In the genomic region with DNA sequence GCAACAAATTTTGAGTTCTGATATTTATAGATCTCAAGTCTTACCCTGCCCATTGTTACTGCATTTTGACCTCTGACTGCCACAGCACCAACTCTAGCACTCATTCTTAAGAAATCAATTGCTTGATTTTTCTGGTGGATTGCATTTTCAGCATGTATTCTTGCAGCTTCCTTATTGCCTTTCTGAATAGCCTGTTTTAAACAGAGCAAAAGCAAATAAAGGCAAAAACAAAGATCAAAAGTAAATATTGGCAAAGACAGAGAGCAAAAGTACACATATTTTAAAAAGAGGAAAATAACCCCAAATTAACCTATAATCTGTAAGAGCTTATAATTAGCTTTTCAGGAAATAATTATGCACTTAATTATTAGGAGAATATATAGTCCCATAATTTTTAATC, we compare ENCODE assay signal across 17 cellular contexts.
DNase-seq lines count a peak whose midpoint lies in the region; ATAC-seq, FAIRE-seq and TF ChIP-seq lines count a peak whose summit lies in the region.
"Had no signal": no experiment of that assay in that cellular context is flagged by ENCODE, and none has a peak within 500 bp of the region (broad histone marks: within the 10 kb centered on the region; RNA-seq: fewer than 3 reads in every experiment).

No MANE protein-coding gene starts in this region.

- no peak for TF ChIP-seq RAD21 in HepG2 (CRISPR knock-in tag; IDR thresholded peaks at IDR 0.05)

- H3K4me2 ChIP-seq in HepG2 (ENCODE audit: low read depth, low read length) = no peak overlapping the region
- H3K4me2 ChIP-seq in hepatocyte = no peak overlapping the region

- H3K4me3 ChIP-seq in HepG2 (replicated peaks in 1 of 3; ENCODE audit: insufficient read depth in 1 of 3, low read depth in 2 of 3, low read length in 3 of 3) (no peak overlapping the region), right lobe of liver (no peak overlapping the region), pancreas (no peak overlapping the region), hepatocyte (no peak overlapping the region)
- H3K4me3 ChIP-seq: HAP-1 had no signal

- no peak overlapping the region for H3K9ac ChIP-seq in HepG2 (ENCODE audit: insufficient read depth, low read depth, low read length)

- intact Hi-C loops in HepG2 (cut with micrococcal nuclease; ENCODE audit: unreplicated experiment) = no loop called here
- intact Hi-C loops in right lobe of liver (cut with DNase I) = no loop called here
- intact Hi-C loops in pancreas (cut with DNase I) = no loop called here

- no peak overlapping the region for H2AFZ ChIP-seq in HepG2 (ENCODE audit: low read length)
- H2AFZ ChIP-seq in hepatocyte = no peak overlapping the region

- no peaks in the 10 kb centered on the region for H3K36me3 ChIP-seq in HepG2 (replicated peaks in 1 of 2; ENCODE audit: control insufficient read depth in 1 of 2, insufficient read depth in 2 of 2, low read length in 2 of 2)
- H3K36me3 ChIP-seq in right lobe of liver = no peaks in the 10 kb centered on the region
- H3K36me3 ChIP-seq in pancreas = no peaks in the 10 kb centered on the region
- H3K36me3 ChIP-seq in hepatocyte (replicated peaks; ENCODE audit: insufficient read depth, low read depth) = no peaks in the 10 kb centered on the region
- H3K36me3 ChIP-seq: HAP-1 had no signal

- POLR2A ChIA-PET in HepG2 (lab: Yijun Ruan, JAX) = no interaction called here

- H3K4me1 ChIP-seq in HepG2 (ENCODE audit: insufficient read depth, low read length) (peaks cover 7% of the 10 kb centered on the region; the same call in 1 of the 2 replicates), right lobe of liver (no peaks in the 10 kb centered on the region), pancreas (no peaks in the 10 kb centered on the region), hepatocyte (ENCODE audit: insufficient read depth) (no peaks in the 10 kb centered on the region)
- H3K4me1 ChIP-seq: HAP-1 had no signal

- peak; percentile 47; the same call in 2 of the 3 replicates for ATAC-seq in HepG2
- no peak for ATAC-seq in right lobe of liver
- ATAC-seq in pancreas = no peak

- in situ Hi-C loops in HepG2 (cut with HindIII; ENCODE audit: extremely low pct_ligation_motif_present, low pct_unique_long_range_greater_than_20kb) = no loop called here

- no peaks in the 10 kb centered on the region for H3K9me3 ChIP-seq in HepG2 (ENCODE audit: low read length)
- H3K9me3 ChIP-seq in right lobe of liver = no peaks in the 10 kb centered on the region
- H3K9me3 ChIP-seq in pancreas = no peaks in the 10 kb centered on the region
- H3K9me3 ChIP-seq in hepatocyte (ENCODE audit: low read depth) = no peaks in the 10 kb centered on the region
- H3K9me3 ChIP-seq: HAP-1 had no signal

- DNase-seq in HepG2 (ENCODE audit: low spot score) (peak; percentile 1), right lobe of liver (no peak), pancreas (no peak), ureter (ENCODE audit: low spot score) (no peak), hepatocyte (ENCODE audit: low spot score) (no peak)
- DNase-seq: 8988T; C1 segment of cervical spinal cord; Calu3; CD4-positive, alpha-beta memory T cell; COR-L47; DMS79 treated with DMSO at 0.1 percent for 48 hours; GOT3; HFFc6 had no signal

- no peaks in the 10 kb centered on the region for H4K20me1 ChIP-seq in HepG2 (ENCODE audit: insufficient read depth, low read length)
- H4K20me1 ChIP-seq in hepatocyte (ENCODE audit: insufficient read depth, poor library complexity, severe bottlenecking) = no peaks in the 10 kb centered on the region

- H3K27me3 ChIP-seq in HepG2 (ENCODE audit: control insufficient read depth in 1 of 2, insufficient read depth in 2 of 2, low read length in 2 of 2) (no peaks in the 10 kb centered on the region), right lobe of liver (peaks cover 0 to 9% of the 10 kb centered on the region in 2 donors), pancreas (peaks cover 0 to 5% (median 2%) of the 10 kb centered on the region in 4 donors), hepatocyte (no peaks in the 10 kb centered on the region)

- no peaks in the 10 kb centered on the region for H3K79me2 ChIP-seq in HepG2 (ENCODE audit: insufficient read depth, low read length)
- H3K79me2 ChIP-seq in hepatocyte = no peaks in the 10 kb centered on the region

- TF ChIP-seq CTCF in HepG2 (CRISPR knock-in tag; IDR thresholded peaks at IDR 0.05) = no peak
- TF ChIP-seq CTCF in right lobe of liver (IDR thresholded peaks at IDR 0.05) = no peak
- no peak for TF ChIP-seq CTCF in pancreas (IDR thresholded peaks at IDR 0.05)
- TF ChIP-seq CTCF in hepatocyte (IDR thresholded peaks at IDR 0.05; ENCODE audit: poor library complexity) = no peak

- TF ChIP-seq EP300 in HepG2 (IDR thresholded peaks at IDR 0.05; ENCODE audit: low read depth in 2 of 2, low read length in 2 of 2) (no peak), HepG2 (CRISPR knock-in tag; IDR thresholded peaks at IDR 0.05; ENCODE audit: borderline replicate concordance) (no peak)

- BruUV-seq in HepG2 (replicated peaks; lab: Mats Ljungman, UMichigan) = no TSS peak

- CTCF ChIA-PET in HepG2 (lab: Yijun Ruan, JAX; ENCODE audit: low intra/inter-chr PET ratio, low total read pairs) = no interaction called here

- no peaks in the 10 kb centered on the region for H3K9me2 ChIP-seq in hepatocyte (replicated peaks; ENCODE audit: insufficient read depth)

- TF ChIP-seq POLR2A in HepG2 (IDR thresholded peaks at IDR 0.05; ENCODE audit: insufficient read depth in 1 of 2, low read depth in 2 of 2, low read length in 2 of 2) (no peak), right lobe of liver (IDR thresholded peaks at IDR 0.05) (no peak)

- H3K27ac ChIP-seq in HepG2 (ENCODE audit: extremely low read length, insufficient read depth, low read length) (no peak overlapping the region), right lobe of liver (no peak overlapping the region), pancreas (no peak overlapping the region), hepatocyte (no peak overlapping the region)

- FAIRE-seq in HepG2 (lab: Jason Lieb, UNC) (no peak), colon (lab: Jason Lieb, UNC) (peak; percentile 10), pancreas (lab: Jason Lieb, UNC) (peak; percentile 76)
- FAIRE-seq: GM12892, H54 had no signal

TF ChIP-seq in HepG2, 621 proteins besides CTCF, POLR2A, EP300 and RAD21:
- TF ChIP-seq, protein P1, sequence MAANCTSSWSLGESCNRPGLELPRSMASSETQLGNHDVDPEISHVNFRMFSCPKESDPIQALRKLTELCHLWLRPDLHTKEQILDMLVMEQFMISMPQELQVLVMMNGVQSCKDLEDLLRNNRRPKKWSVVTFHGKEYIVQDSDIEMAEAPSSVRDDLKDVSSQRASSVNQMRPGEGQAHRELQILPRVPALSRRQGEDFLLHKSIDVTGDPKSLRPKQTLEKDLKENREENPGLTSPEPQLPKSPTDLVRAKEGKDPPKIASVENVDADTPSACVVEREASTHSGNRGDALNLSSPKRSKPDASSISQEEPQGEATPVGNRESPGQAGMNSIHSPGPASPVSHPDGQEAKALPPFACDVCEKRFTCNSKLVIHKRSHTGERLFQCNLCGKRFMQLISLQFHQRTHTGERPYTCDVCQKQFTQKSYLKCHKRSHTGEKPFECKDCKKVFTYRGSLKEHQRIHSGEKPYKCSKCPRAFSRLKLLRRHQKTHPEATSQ (CRISPR knock-in tag; IDR thresholded peaks at IDR 0.05; ENCODE audit: borderline replicate concordance) = no peak
- TF ChIP-seq BCL6 (CRISPR knock-in tag; IDR thresholded peaks at IDR 0.05) = peak; percentile 70
- TF ChIP-seq, protein P2, sequence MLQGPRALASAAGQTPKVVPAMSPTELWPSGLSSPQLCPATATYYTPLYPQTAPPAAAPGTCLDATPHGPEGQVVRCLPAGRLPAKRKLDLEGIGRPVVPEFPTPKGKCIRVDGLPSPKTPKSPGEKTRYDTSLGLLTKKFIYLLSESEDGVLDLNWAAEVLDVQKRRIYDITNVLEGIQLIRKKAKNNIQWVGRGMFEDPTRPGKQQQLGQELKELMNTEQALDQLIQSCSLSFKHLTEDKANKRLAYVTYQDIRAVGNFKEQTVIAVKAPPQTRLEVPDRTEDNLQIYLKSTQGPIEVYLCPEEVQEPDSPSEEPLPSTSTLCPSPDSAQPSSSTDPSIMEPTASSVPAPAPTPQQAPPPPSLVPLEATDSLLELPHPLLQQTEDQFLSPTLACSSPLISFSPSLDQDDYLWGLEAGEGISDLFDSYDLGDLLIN (CRISPR knock-in tag; IDR thresholded peaks at IDR 0.05; ENCODE audit: borderline replicate concordance) = no peak
- TF ChIP-seq SMC3 (IDR thresholded peaks at IDR 0.05; ENCODE audit: low read length) = no peak
- TF ChIP-seq SOX6 (IDR thresholded peaks at IDR 0.05) = no peak
- TF ChIP-seq SOX6 (CRISPR knock-in tag; IDR thresholded peaks at IDR 0.05) = peak; percentile 34; the same call in 1 of the 2 replicates
- 0 out of 2 replicates have a peak, but pooled peaks have one; percentile 18 for TF ChIP-seq HNF4A (CRISPR knock-in tag; IDR thresholded peaks at IDR 0.05)
- no peak for TF ChIP-seq TCF7 (IDR thresholded peaks at IDR 0.05; ENCODE audit: low read depth)
- TF ChIP-seq, protein P3, sequence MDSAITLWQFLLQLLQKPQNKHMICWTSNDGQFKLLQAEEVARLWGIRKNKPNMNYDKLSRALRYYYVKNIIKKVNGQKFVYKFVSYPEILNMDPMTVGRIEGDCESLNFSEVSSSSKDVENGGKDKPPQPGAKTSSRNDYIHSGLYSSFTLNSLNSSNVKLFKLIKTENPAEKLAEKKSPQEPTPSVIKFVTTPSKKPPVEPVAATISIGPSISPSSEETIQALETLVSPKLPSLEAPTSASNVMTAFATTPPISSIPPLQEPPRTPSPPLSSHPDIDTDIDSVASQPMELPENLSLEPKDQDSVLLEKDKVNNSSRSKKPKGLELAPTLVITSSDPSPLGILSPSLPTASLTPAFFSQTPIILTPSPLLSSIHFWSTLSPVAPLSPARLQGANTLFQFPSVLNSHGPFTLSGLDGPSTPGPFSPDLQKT (CRISPR knock-in tag; IDR thresholded peaks at IDR 0.05; ENCODE audit: borderline replicate concordance) = no peak
- TF ChIP-seq, protein P4, sequence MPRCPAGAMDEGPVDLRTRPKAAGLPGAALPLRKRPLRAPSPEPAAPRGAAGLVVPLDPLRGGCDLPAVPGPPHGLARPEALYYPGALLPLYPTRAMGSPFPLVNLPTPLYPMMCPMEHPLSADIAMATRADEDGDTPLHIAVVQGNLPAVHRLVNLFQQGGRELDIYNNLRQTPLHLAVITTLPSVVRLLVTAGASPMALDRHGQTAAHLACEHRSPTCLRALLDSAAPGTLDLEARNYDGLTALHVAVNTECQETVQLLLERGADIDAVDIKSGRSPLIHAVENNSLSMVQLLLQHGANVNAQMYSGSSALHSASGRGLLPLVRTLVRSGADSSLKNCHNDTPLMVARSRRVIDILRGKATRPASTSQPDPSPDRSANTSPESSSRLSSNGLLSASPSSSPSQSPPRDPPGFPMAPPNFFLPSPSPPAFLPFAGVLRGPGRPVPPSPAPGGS (CRISPR knock-in tag; IDR thresholded peaks at IDR 0.05) = no peak
- TF ChIP-seq FOXO1 (CRISPR knock-in tag; IDR thresholded peaks at IDR 0.05) = no peak
- TF ChIP-seq KLF13 (CRISPR knock-in tag; IDR thresholded peaks at IDR 0.05) = no peak
- no peak for TF ChIP-seq ZNF274 (CRISPR knock-in tag; IDR thresholded peaks at IDR 0.05)
- no peak for TF ChIP-seq ZNF460 (CRISPR knock-in tag; IDR thresholded peaks at IDR 0.05; ENCODE audit: borderline replicate concordance)
